Comparison of ENCODE assay signal across 29 cellular contexts in genomic region chr10:106956216-106956915, GRCh38.
"Had no signal": no experiment of that assay in that cellular context is flagged by ENCODE, and none has a peak within 500 bp of the region (broad histone marks: within the 10 kb centered on the region; RNA-seq: fewer than 3 reads in every experiment).

No MANE protein-coding gene starts in this region.

- H3K4me3 Mint-ChIP-seq: activated CD4-positive, alpha-beta T cell treated with anti-CD3 and anti-CD28 coated beads, Interleukin-2, amount 10 ng/mL, durations not matched to agents 7 days and 5 days; activated CD8-positive, alpha-beta T cell treated with anti-CD3 and anti-CD28 coated beads for 36 hours; naive thymus-derived CD4-positive, alpha-beta T cell; neural crest cell; stimulated activated naive CD8-positive, alpha-beta T cell treated with anti-CD3 and anti-CD28 coated beads, Interleukin-15, Interleukin-2, amounts not matched to agents 100 ng/mL and 50 ng/mL, for 24 hours; T-helper 1 cell treated with Interleukin-12 subunit alpha and Interleukin-12 subunit beta and Interleukin-4 antibody, amounts not matched to agents 30 μg/mL and 1 μg/mL, for 36 hours had no signal

- H3K36me3 ChIP-seq: breast epithelium, esophagus squamous epithelium, right lobe of liver, upper lobe of left lung, vagina had no signal

- H3K27me3 ChIP-seq: breast epithelium, esophagus squamous epithelium, right lobe of liver, upper lobe of left lung, vagina had no signal

- FAIRE-seq: colon, endometrium, kidney, TTC549 had no signal

- H3K9me3 Mint-ChIP-seq: activated CD4-positive, alpha-beta T cell treated with anti-CD3 and anti-CD28 coated beads, Interleukin-2, amount 10 ng/mL, durations not matched to agents 7 days and 5 days; activated naive CD4-positive, alpha-beta T cell treated with anti-CD3 and anti-CD28 coated beads, Interleukin-2, amount 50 U/mL, for 72 hours; activated T-helper 2 cell treated with anti-CD3 and anti-CD28 coated beads, Interferon-gamma antibody, Interleukin-2, Interleukin-4, amounts not matched to agents 10 μg/mL and 5 μg/mL and 100 μg/mL, durations not matched to agents 14 hours and 24 hours and 36 hours; naive thymus-derived CD4-positive, alpha-beta T cell; stimulated activated naive CD8-positive, alpha-beta T cell treated with anti-CD3 and anti-CD28 coated beads, Interleukin-15, Interleukin-2, amounts not matched to agents 100 ng/mL and 50 ng/mL, for 24 hours; T-helper 1 cell treated with Interleukin-12 subunit alpha and Interleukin-12 subunit beta and Interleukin-4 antibody, amounts not matched to agents 30 μg/mL and 1 μg/mL, for 36 hours had no signal

- DNase-seq: activated CD4-positive, alpha-beta T cell treated with anti-CD3 and anti-CD28 coated beads, Interleukin-2, amount 10 ng/mL, durations not matched to agents 7 days and 5 days; activated CD4-positive, CD25-positive, alpha-beta regulatory T cell treated with anti-CD3 and anti-CD28 coated beads, Interleukin-2, amount 50 U/mL, for 72 hours; activated CD8-positive, alpha-beta T cell treated with anti-CD3 and anti-CD28 coated beads for 36 hours; activated T-cell treated with anti-CD3 and anti-CD28 coated beads, Interleukin-2, amount 50 U/mL, for 48 hours; effector CD8-positive, alpha-beta T cell; esophagus squamous epithelium; foreskin melanocyte; kidney; left colon; midbrain; naive thymus-derived CD4-positive, alpha-beta T cell; posterior cingulate gyrus; right lobe of liver; stimulated activated CD4-positive, alpha-beta T cell treated with anti-CD3 and anti-CD28 coated beads, Interleukin-2, amount 100 ng/mL, for 48 hours; substantia nigra; T-helper 9 cell; upper lobe of left lung had no signal

- H3K4me1 ChIP-seq: breast epithelium, esophagus squamous epithelium, right lobe of liver, upper lobe of left lung, vagina had no signal

- H3K27ac ChIP-seq: breast epithelium, epithelial cell of prostate, esophagus squamous epithelium, right lobe of liver, vagina, VCaP had no signal

- H3K9me3 ChIP-seq: breast epithelium, right lobe of liver, upper lobe of left lung, vagina had no signal

- H3K27ac Mint-ChIP-seq: activated CD4-positive, alpha-beta T cell treated with anti-CD3 and anti-CD28 coated beads, Interleukin-2, amount 10 ng/mL, durations not matched to agents 7 days and 5 days; activated CD8-positive, alpha-beta T cell treated with anti-CD3 and anti-CD28 coated beads for 36 hours; activated naive CD4-positive, alpha-beta T cell treated with anti-CD3 and anti-CD28 coated beads, Interleukin-2, amount 50 U/mL, for 72 hours; activated T-helper 2 cell treated with anti-CD3 and anti-CD28 coated beads, Interferon-gamma antibody, Interleukin-2, Interleukin-4, amounts not matched to agents 10 μg/mL and 5 μg/mL and 100 μg/mL, durations not matched to agents 14 hours and 24 hours and 36 hours; naive thymus-derived CD4-positive, alpha-beta T cell; stimulated activated naive CD8-positive, alpha-beta T cell treated with anti-CD3 and anti-CD28 coated beads, Interleukin-15, Interleukin-2, amounts not matched to agents 100 ng/mL and 50 ng/mL, for 24 hours; T-helper 1 cell treated with Interleukin-12 subunit alpha and Interleukin-12 subunit beta and Interleukin-4 antibody, amounts not matched to agents 30 μg/mL and 1 μg/mL, for 36 hours had no signal

- H3K27me3 Mint-ChIP-seq: activated CD4-positive, alpha-beta T cell treated with anti-CD3 and anti-CD28 coated beads, Interleukin-2, amount 10 ng/mL, durations not matched to agents 7 days and 5 days; activated CD8-positive, alpha-beta T cell treated with anti-CD3 and anti-CD28 coated beads for 36 hours; naive thymus-derived CD4-positive, alpha-beta T cell; stimulated activated naive CD8-positive, alpha-beta T cell treated with anti-CD3 and anti-CD28 coated beads, Interleukin-15, Interleukin-2, amounts not matched to agents 100 ng/mL and 50 ng/mL, for 24 hours had no signal

- H3K4me1 Mint-ChIP-seq: activated CD4-positive, alpha-beta T cell treated with anti-CD3 and anti-CD28 coated beads, Interleukin-2, amount 10 ng/mL, durations not matched to agents 7 days and 5 days; naive thymus-derived CD4-positive, alpha-beta T cell; neural crest cell had no signal

- H3K4me3 ChIP-seq: breast epithelium, esophagus squamous epithelium, right lobe of liver, upper lobe of left lung, vagina had no signal

- H3K36me3 Mint-ChIP-seq: activated naive CD4-positive, alpha-beta T cell treated with anti-CD3 and anti-CD28 coated beads, Interleukin-2, amount 50 U/mL, for 72 hours; naive thymus-derived CD4-positive, alpha-beta T cell had no signal
